ENCODE assay signal across 9 cellular contexts in the genomic region with DNA sequence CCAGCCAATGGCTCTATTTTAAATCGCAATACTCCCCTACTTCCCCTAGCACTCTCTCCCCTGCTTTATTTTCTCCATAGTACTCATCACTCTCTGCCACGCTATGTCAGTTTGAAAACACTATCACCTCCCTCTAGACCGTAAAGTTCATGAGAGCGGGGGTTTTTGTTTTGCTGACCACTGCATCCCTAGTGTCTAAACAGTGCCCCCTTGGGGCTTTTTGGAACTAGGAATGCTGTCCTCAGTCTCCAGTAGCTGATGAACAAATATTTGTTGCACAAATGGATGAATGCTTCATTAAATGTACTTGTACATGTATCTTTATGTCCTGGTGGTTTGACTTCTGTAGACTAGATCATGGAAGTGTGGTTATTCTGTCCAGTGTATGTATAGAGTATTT. TPM values are rescaled to one million over a fixed set of nuclear protein-coding genes. Genes with fewer than 3 reads are reported as not detected.
A peak's percentile ranks its signal among the peaks of the same experiment; 100 is the strongest.
DNase-seq lines count a peak whose midpoint lies in the region; FAIRE-seq and TF ChIP-seq lines count a peak whose summit lies in the region.
"Had no signal": no experiment of that assay in that cellular context is flagged by ENCODE, and none has a peak within 500 bp of the region (broad histone marks: within the 10 kb centered on the region; RNA-seq: fewer than 3 reads in every experiment).

No MANE protein-coding gene starts in this region.

- H3K4ac ChIP-seq in neuronal stem cell (ENCODE audit: low read length) = no peak overlapping the region

- no peaks in the 10 kb centered on the region for H3K79me1 ChIP-seq in neuronal stem cell (ENCODE audit: low read depth, low read length)

- no CpG with 5 or more reads among the region's 4 CpGs for WGBS in neuronal stem cell (ENCODE audit: extremely low coverage in 2 of 2, insufficient read length in 2 of 2, insufficient replicate concordance in 1 of 2), 2 donors

- H3K4me3 ChIP-seq in parathyroid adenoma (ENCODE audit: low read depth, low read length) (no peak overlapping the region), neuronal stem cell (ENCODE audit: low read length in 2 of 2) (no peak overlapping the region)

- TF ChIP-seq CTCF in parathyroid adenoma (IDR thresholded peaks at IDR 0.05) = peak; percentile 47

- H3K4me1 ChIP-seq in parathyroid adenoma (no peaks in the 10 kb centered on the region), neuronal stem cell (ENCODE audit: control insufficient read depth in 2 of 2, insufficient read depth in 1 of 2, low read depth in 1 of 2, low read length in 2 of 2) (peaks cover 13 to 18% of the 10 kb centered on the region in 2 donors)

- H2BK12ac ChIP-seq in neuronal stem cell (ENCODE audit: low read length) = no peak overlapping the region

- H3K14ac ChIP-seq in neuronal stem cell (ENCODE audit: low read length) = no peak overlapping the region

- H3K23ac ChIP-seq in neuronal stem cell (ENCODE audit: low read depth, low read length, poor library complexity) = no peak overlapping the region

- H2BK5ac ChIP-seq in neuronal stem cell (ENCODE audit: low read length) = no peak overlapping the region

- no peak overlapping the region for H2BK120ac ChIP-seq in neuronal stem cell (ENCODE audit: low read depth, low read length)

- H3K4me2 ChIP-seq in parathyroid adenoma (ENCODE audit: low read length) = no peak overlapping the region
- no peak overlapping the region for H3K4me2 ChIP-seq in neuronal stem cell (ENCODE audit: insufficient read depth, low read length, poor library complexity, severe bottlenecking)

- no peak overlapping the region for H4K91ac ChIP-seq in neuronal stem cell (ENCODE audit: low read depth, low read length, poor library complexity)

- no peak overlapping the region for H3K27ac ChIP-seq in parathyroid adenoma
- H3K27ac ChIP-seq in neuronal stem cell (replicated peaks; ENCODE audit: low read length) = no peak overlapping the region
- H3K27ac ChIP-seq: epithelial cell of prostate had no signal

- H3K36me3 ChIP-seq in parathyroid adenoma (ENCODE audit: control insufficient read depth, insufficient read depth, low read length) (no peaks in the 10 kb centered on the region), neuronal stem cell (replicated peaks in 1 of 2; ENCODE audit: control insufficient read depth in 2 of 2, insufficient read depth in 2 of 2, low read length in 2 of 2) (no peaks in the 10 kb centered on the region)

- no peak overlapping the region for H2BK15ac ChIP-seq in neuronal stem cell (ENCODE audit: low read length)

- H4K8ac ChIP-seq in neuronal stem cell (ENCODE audit: low read depth, low read length) = no peak overlapping the region

- peak; percentile 8 for DNase-seq in OCI-M1 (lab: John Stamatoyannopoulos, UW)
- peak; percentile 37 for DNase-seq in fibroblast of peridontal ligament (ENCODE audit: extremely low read depth)
- DNase-seq in glomerular visceral epithelial cell (ENCODE audit: extremely low spot score) = no peak
- DNase-seq in neuronal stem cell (ENCODE audit: low spot score) = no peak
- no peak for DNase-seq in NOMO-1 treated with DMSO at 0.1 percent for 48 hours (lab: John Stamatoyannopoulos, UW; ENCODE audit: unreplicated experiment)
- no peak for DNase-seq in HPDE6-E6E7 (ENCODE audit: extremely low spot score)

- H2AFZ ChIP-seq in parathyroid adenoma (no peak overlapping the region), neuronal stem cell (ENCODE audit: low read length) (no peak overlapping the region)

- H3K27me3 ChIP-seq in parathyroid adenoma (ENCODE audit: control insufficient read depth, insufficient read depth, low read length) (no peaks in the 10 kb centered on the region), neuronal stem cell (ENCODE audit: control insufficient read depth in 3 of 3, insufficient read depth in 3 of 3, low read depth in 1 of 3, low read length in 3 of 3) (no peaks in the 10 kb centered on the region)

- no peaks in the 10 kb centered on the region for H3K79me2 ChIP-seq in parathyroid adenoma

- no peak overlapping the region for H3K18ac ChIP-seq in neuronal stem cell (ENCODE audit: low read length)

- peak; percentile 6 for FAIRE-seq in G401.6 (lab: Jason Lieb, UNC)

- H3K9ac ChIP-seq in parathyroid adenoma (no peak overlapping the region), neuronal stem cell (ENCODE audit: low read depth, low read length, poor library complexity) (no peak overlapping the region)

- no peaks in the 10 kb centered on the region for H3K9me3 ChIP-seq in parathyroid adenoma (ENCODE audit: control insufficient read depth, low read length)
- peaks cover 2% of the 10 kb centered on the region in 2 donors for H3K9me3 ChIP-seq in neuronal stem cell (replicated peaks in 1 of 2; ENCODE audit: control insufficient read depth in 2 of 2, insufficient read depth in 1 of 2, low read depth in 1 of 2, low read length in 2 of 2)

- H2AK5ac ChIP-seq in neuronal stem cell (ENCODE audit: low read depth, low read length) = no peak overlapping the region

RNA-seq across cellular contexts. Expression of a gene that starts 44.2 kb away (rescaled TPM):
- 1.8 TPM for polyA plus RNA-seq in neuronal stem cell (2013, experiment 1 of 2)
- 1.6 TPM for polyA plus RNA-seq in neuronal stem cell (2013, experiment 2 of 2)

Comparison
In these comparisons a context has a peak if more than half of its experiments do, and no peak if none do; other contexts are left out.
1. DNase-seq: peak in OCI-M1 (single experiment) and fibroblast of peridontal ligament (single experiment); none in glomerular visceral epithelial cell (single experiment), neuronal stem cell (single experiment), NOMO-1 treated with DMSO at 0.1 percent for 48 hours (single experiment) and HPDE6-E6E7 (single experiment).